10 cellular contexts compared by ENCODE assay signal in genomic region chr1:147762233-147763024, GRCh38. TPM values are rescaled to one million over a fixed set of nuclear protein-coding genes. Genes with fewer than 3 reads are reported as not detected.
DNase-seq lines count a peak whose midpoint lies in the region; ATAC-seq and TF ChIP-seq lines count a peak whose summit lies in the region.
"Had no signal": no experiment of that assay in that cellular context is flagged by ENCODE, and none has a peak within 500 bp of the region (broad histone marks: within the 10 kb centered on the region; RNA-seq: fewer than 3 reads in every experiment).

No MANE protein-coding gene starts in this region.

- no peaks in the 10 kb centered on the region for H3K36me3 Mint-ChIP-seq in activated T-cell treated with anti-CD3 and anti-CD28 coated beads, Interleukin-2, amount 50 U/mL, for 72 hours (ENCODE audit: insufficient read depth in 2 of 2)
- no peaks in the 10 kb centered on the region for H3K36me3 Mint-ChIP-seq in activated B cell treated with CpG ODN at 0.5 μM for 24 hours (ENCODE audit: low read depth)

- H3K36me3 ChIP-seq in thoracic aorta, result peaks cover 3% of the 10 kb centered on the region

- no peaks in the 10 kb centered on the region for H3K27me3 ChIP-seq in thoracic aorta (replicated peaks; ENCODE audit: insufficient read depth)

- no peak overlapping the region for H3K4me3 ChIP-seq in thoracic aorta

- H3K27ac ChIP-seq in thoracic aorta, result peak overlapping the region; percentile 84 to 88

- peaks cover 22% of the 10 kb centered on the region for H3K4me1 Mint-ChIP-seq in activated T-cell treated with anti-CD3 and anti-CD28 coated beads, Interleukin-2, amount 50 U/mL, for 72 hours (ENCODE audit: low read depth)
- peaks cover 33% of the 10 kb centered on the region for H3K4me1 Mint-ChIP-seq in activated B cell treated with CpG ODN at 0.5 μM for 24 hours

- no peak for DNase-seq in activated T-cell treated with anti-CD3 and anti-CD28 coated beads, Interleukin-2, amount 50 U/mL, for 72 hours
- DNase-seq in activated T-cell treated with anti-CD3 and anti-CD28 coated beads, Interleukin-2, amount 50 U/mL, for 48 hours, result no peak
- DNase-seq in activated B cell treated with CpG ODN at 0.5 μM for 24 hours (no peak), left ventricle myocardium superior (no peak), thoracic aorta (ENCODE audit: low spot score) (no peak), nucleus accumbens (lab: John Stamatoyannopoulos, UW) (no peak)
- DNase-seq in stimulated activated CD4-positive, alpha-beta T cell treated with anti-CD3 and anti-CD28 coated beads, Interleukin-4, amount 100 ng/mL, for 4 hours, result no peak
- DNase-seq in stimulated activated CD4-positive, alpha-beta T cell treated with anti-CD3 and anti-CD28 coated beads, Interleukin-15, amount 100 ng/mL, for 24 hours, result no peak
- DNase-seq: retina had no signal

- no peak overlapping the region for H3K4me3 Mint-ChIP-seq in activated T-cell treated with anti-CD3 and anti-CD28 coated beads, Interleukin-2, amount 50 U/mL, for 72 hours
- H3K4me3 Mint-ChIP-seq in activated B cell treated with CpG ODN at 0.5 μM for 24 hours, result peak overlapping the region; percentile 28

- CTCF ChIA-PET in activated B cell treated with CpG ODN at 0.5 μM for 24 hours (lab: Charles Lee), result no interaction called here

- TF ChIP-seq CTCF in activated B cell treated with CpG ODN at 0.5 μM for 24 hours (IDR thresholded peaks at IDR 0.05), result no peak
- no peak for TF ChIP-seq CTCF in thoracic aorta (IDR thresholded peaks at IDR 0.05)

- H3K4me1 ChIP-seq in thoracic aorta (ENCODE audit: control insufficient read depth in 1 of 2, low read depth in 2 of 2), result peaks cover 16 to 76% of the 10 kb centered on the region in 2 donors

- no peaks in the 10 kb centered on the region for H3K27me3 Mint-ChIP-seq in activated T-cell treated with anti-CD3 and anti-CD28 coated beads, Interleukin-2, amount 50 U/mL, for 72 hours (ENCODE audit: low read depth)
- no peaks in the 10 kb centered on the region for H3K27me3 Mint-ChIP-seq in activated B cell treated with CpG ODN at 0.5 μM for 24 hours

- ATAC-seq in activated T-cell treated with anti-CD3 and anti-CD28 coated beads, Interleukin-2, amount 50 U/mL, for 72 hours (replicated peaks in 1 of 2), result no peak
- ATAC-seq in activated B cell treated with CpG ODN at 0.5 μM for 24 hours (ENCODE audit: low read depth), result peak; percentile 49
- peak; percentile 64 for ATAC-seq in left ventricle myocardium superior
- ATAC-seq in thoracic aorta (ENCODE audit: insufficient number of reproducible peaks, low FRiP score, low read depth), result peak; percentile 64
- ATAC-seq: left lobe of liver had no signal

- intact Hi-C loops in activated B cell treated with CpG ODN at 0.5 μM for 24 hours (cut with micrococcal nuclease) (no loop called here), left ventricle myocardium superior (cut with micrococcal nuclease) (no loop called here)

- POLR2A ChIA-PET in activated B cell treated with CpG ODN at 0.5 μM for 24 hours (lab: Charles Lee), result no interaction called here

- H3K27ac Mint-ChIP-seq in activated T-cell treated with anti-CD3 and anti-CD28 coated beads, Interleukin-2, amount 50 U/mL, for 72 hours, result peak overlapping the region; percentile 2
- peak overlapping the region; percentile 74 for H3K27ac Mint-ChIP-seq in activated B cell treated with CpG ODN at 0.5 μM for 24 hours

- no peaks in the 10 kb centered on the region for H3K9me3 ChIP-seq in thoracic aorta

- H3K9me3 Mint-ChIP-seq in activated T-cell treated with anti-CD3 and anti-CD28 coated beads, Interleukin-2, amount 50 U/mL, for 72 hours, result no peaks in the 10 kb centered on the region
- no peaks in the 10 kb centered on the region for H3K9me3 Mint-ChIP-seq in activated B cell treated with CpG ODN at 0.5 μM for 24 hours

RNA-seq across cellular contexts. Expression of gene GJA5, which starts 2.0 kb away (rescaled TPM):
- total RNA-seq in activated T-cell treated with anti-CD3 and anti-CD28 coated beads, Interleukin-2, amount 50 U/mL, for 72 hours, result not detected
- total RNA-seq in activated B cell treated with CpG ODN at 0.5 μM for 24 hours (not detected in 2 replicates), left ventricle myocardium superior (4.7 TPM), thoracic aorta (10 to 100 TPM; 49.7 to 51.7 TPM)

Comparison
In these comparisons a context has a peak if more than half of its experiments do, and no peak if none do; other contexts are left out.
1. ATAC-seq: peak in activated B cell treated with CpG ODN at 0.5 μM for 24 hours (single experiment), left ventricle myocardium superior (single experiment) and thoracic aorta (single experiment); none in activated T-cell treated with anti-CD3 and anti-CD28 coated beads, Interleukin-2, amount 50 U/mL, for 72 hours (0 of 2).